8 cellular contexts compared by ENCODE assay signal in genomic region chr17:59440757-59441458, GRCh38.
DNase-seq lines count a peak whose midpoint lies in the region; ATAC-seq and TF ChIP-seq lines count a peak whose summit lies in the region.

No MANE protein-coding gene starts in this region.

- intact Hi-C loops in Panc1 (cut with micrococcal nuclease; ENCODE audit: unreplicated experiment) = loop anchor here (2.0 to 5.0 kb wide), 2 partner anchors 114 to 130 kb away; no protein-coding TSS in a partner anchor
- intact Hi-C loops in esophagus squamous epithelium (cut with DNase I) = loop anchor here (5.0 kb wide), 1 partner anchor 119 kb away; no protein-coding TSS in a partner anchor
- intact Hi-C loops in natural killer cell (cut with micrococcal nuclease) = loop anchor here (1.0 kb wide), 2 partner anchors 112 to 130 kb away; no protein-coding TSS in a partner anchor

- peak overlapping the region; percentile 94 for H3K27ac Mint-ChIP-seq in activated T-cell treated with anti-CD3 and anti-CD28 coated beads, Interleukin-2, amount 50 U/mL, for 24 hours
- peak overlapping the region in 1 of 2 donors; percentile 49 for H3K27ac Mint-ChIP-seq in natural killer cell
- peak overlapping the region; percentile 53 for H3K27ac Mint-ChIP-seq in stimulated activated memory B cell treated with anti-CD40 and anti-IgM and Interleukin-4, amounts not matched to agents 10 μg/mL and 1 μg/mL and 100 μg/mL, for 72 hours

- no peak for TF ChIP-seq POLR2A in esophagus squamous epithelium (IDR thresholded peaks at IDR 0.05)

- H3K27me3 Mint-ChIP-seq in activated T-cell treated with anti-CD3 and anti-CD28 coated beads, Interleukin-2, amount 50 U/mL, for 24 hours = no peaks in the 10 kb centered on the region
- peaks cover 9 to 15% of the 10 kb centered on the region in 2 donors for H3K27me3 Mint-ChIP-seq in natural killer cell (ENCODE audit: low read depth in 2 of 2)
- H3K27me3 Mint-ChIP-seq in stimulated activated memory B cell treated with anti-CD40 and anti-IgM and Interleukin-4, amounts not matched to agents 10 μg/mL and 1 μg/mL and 100 μg/mL, for 72 hours = no peaks in the 10 kb centered on the region

- TF ChIP-seq CTCF in Panc1 (IDR thresholded peaks at IDR 0.05) = peak; percentile 78
- TF ChIP-seq CTCF in esophagus squamous epithelium (IDR thresholded peaks at IDR 0.05) = peak; percentile 79 to 90 (median 86)
- peak; percentile 84 for TF ChIP-seq CTCF in natural killer cell (IDR thresholded peaks at IDR 0.05)

- POLR2A ChIA-PET in Panc1 (lab: Charles Lee) = no interaction called here

- no TSS peak for BruUV-seq in Panc1 (replicated peaks; lab: Mats Ljungman, UMichigan)

- H3K36me3 Mint-ChIP-seq in activated T-cell treated with anti-CD3 and anti-CD28 coated beads, Interleukin-2, amount 50 U/mL, for 24 hours (ENCODE audit: low read depth) = no peaks in the 10 kb centered on the region
- no peaks in the 10 kb centered on the region for H3K36me3 Mint-ChIP-seq in natural killer cell
- H3K36me3 Mint-ChIP-seq in stimulated activated memory B cell treated with anti-CD40 and anti-IgM and Interleukin-4, amounts not matched to agents 10 μg/mL and 1 μg/mL and 100 μg/mL, for 72 hours = no peaks in the 10 kb centered on the region

- H3K27me3 ChIP-seq in Panc1 (ENCODE audit: control insufficient read depth, insufficient read depth, low read length) (no peaks in the 10 kb centered on the region), esophagus squamous epithelium (no peaks in the 10 kb centered on the region)

- 1 to 8% methylated on average over 10 of the region's 10 CpGs for WGBS in esophagus squamous epithelium, 2 donors

- H3K4me1 ChIP-seq in Panc1 (ENCODE audit: control insufficient read depth, insufficient read depth, low read length) (no peaks in the 10 kb centered on the region), esophagus squamous epithelium (peaks cover 4 to 43% (median 11%) of the 10 kb centered on the region in 3 donors)

- H3K4me3 Mint-ChIP-seq in activated T-cell treated with anti-CD3 and anti-CD28 coated beads, Interleukin-2, amount 50 U/mL, for 24 hours = peak overlapping the region; percentile 55
- H3K4me3 Mint-ChIP-seq in natural killer cell = peak overlapping the region; percentile 29
- peak overlapping the region; percentile 16 for H3K4me3 Mint-ChIP-seq in stimulated activated memory B cell treated with anti-CD40 and anti-IgM and Interleukin-4, amounts not matched to agents 10 μg/mL and 1 μg/mL and 100 μg/mL, for 72 hours

- H3K36me3 ChIP-seq in Panc1 (ENCODE audit: control insufficient read depth, insufficient read depth, low read length) = no peaks in the 10 kb centered on the region
- H3K36me3 ChIP-seq in esophagus squamous epithelium = no peaks in the 10 kb centered on the region

- H3K4me1 Mint-ChIP-seq in activated T-cell treated with anti-CD3 and anti-CD28 coated beads, Interleukin-2, amount 50 U/mL, for 24 hours (ENCODE audit: low read depth) = peaks cover 51% of the 10 kb centered on the region
- H3K4me1 Mint-ChIP-seq in natural killer cell = peaks cover 7 to 8% of the 10 kb centered on the region in 2 donors
- peaks cover 37% of the 10 kb centered on the region for H3K4me1 Mint-ChIP-seq in stimulated activated memory B cell treated with anti-CD40 and anti-IgM and Interleukin-4, amounts not matched to agents 10 μg/mL and 1 μg/mL and 100 μg/mL, for 72 hours

- in situ Hi-C loops in Panc1 (cut with HindIII; ENCODE audit: low pct_unique_long_range_greater_than_20kb, low sequenced_read_pairs) = loop anchor here (25.0 kb wide), 1 partner anchor 204 kb away; no protein-coding TSS in a partner anchor

- H3K9me3 ChIP-seq in Panc1 (ENCODE audit: control insufficient read depth, insufficient read depth, low read depth, low read length) (no peaks in the 10 kb centered on the region), esophagus squamous epithelium (no peaks in the 10 kb centered on the region)

- no peaks in the 10 kb centered on the region for H3K9me3 Mint-ChIP-seq in activated T-cell treated with anti-CD3 and anti-CD28 coated beads, Interleukin-2, amount 50 U/mL, for 24 hours
- no peaks in the 10 kb centered on the region for H3K9me3 Mint-ChIP-seq in natural killer cell
- H3K9me3 Mint-ChIP-seq in stimulated activated memory B cell treated with anti-CD40 and anti-IgM and Interleukin-4, amounts not matched to agents 10 μg/mL and 1 μg/mL and 100 μg/mL, for 72 hours = no peaks in the 10 kb centered on the region

- ATAC-seq in GM19372 (IDR thresholded peaks at IDR 0.05; ENCODE audit: low read depth, unreplicated experiment) (peak; percentile 81), Panc1 (peak; percentile 99), natural killer cell (peak; percentile 91 to 99 (median 98))
- ATAC-seq in stimulated activated memory B cell treated with anti-CD40 and anti-IgM and Interleukin-4, amounts not matched to agents 10 μg/mL and 1 μg/mL and 100 μg/mL, for 72 hours = peak; percentile 93

- no peak overlapping the region for H3K27ac ChIP-seq in Panc1 (ENCODE audit: low read length)
- peak overlapping the region; percentile 25 to 75 (median 68) for H3K27ac ChIP-seq in esophagus squamous epithelium

- DNase-seq in AG08396 (ENCODE audit: low spot score) (peak; percentile 81), LHCN-M2 (ENCODE audit: low read depth) (peak; percentile 77), Panc1 (ENCODE audit: low read depth, low spot score) (peak; percentile 58), esophagus squamous epithelium (lab: John Stamatoyannopoulos, UW) (peak; percentile 53), natural killer cell (peak; percentile 75)
- peak; percentile 82 for DNase-seq in activated T-cell treated with anti-CD3 and anti-CD28 coated beads, Interleukin-2, amount 50 U/mL, for 24 hours

- H3K4me3 ChIP-seq in Panc1 (ENCODE audit: low read depth in 2 of 2, low read length in 2 of 2) (no peak overlapping the region), esophagus squamous epithelium (no peak overlapping the region)

- CTCF ChIA-PET in Panc1 (lab: Charles Lee) = interaction anchor here (0.6 to 1.4 kb wide), 2 partner anchors 127 to 130 kb away, joined by 3 to 6 read pairs; no protein-coding TSS in a partner anchor
